Comparison of ENCODE assay signal across 12 cellular contexts in the genomic region with DNA sequence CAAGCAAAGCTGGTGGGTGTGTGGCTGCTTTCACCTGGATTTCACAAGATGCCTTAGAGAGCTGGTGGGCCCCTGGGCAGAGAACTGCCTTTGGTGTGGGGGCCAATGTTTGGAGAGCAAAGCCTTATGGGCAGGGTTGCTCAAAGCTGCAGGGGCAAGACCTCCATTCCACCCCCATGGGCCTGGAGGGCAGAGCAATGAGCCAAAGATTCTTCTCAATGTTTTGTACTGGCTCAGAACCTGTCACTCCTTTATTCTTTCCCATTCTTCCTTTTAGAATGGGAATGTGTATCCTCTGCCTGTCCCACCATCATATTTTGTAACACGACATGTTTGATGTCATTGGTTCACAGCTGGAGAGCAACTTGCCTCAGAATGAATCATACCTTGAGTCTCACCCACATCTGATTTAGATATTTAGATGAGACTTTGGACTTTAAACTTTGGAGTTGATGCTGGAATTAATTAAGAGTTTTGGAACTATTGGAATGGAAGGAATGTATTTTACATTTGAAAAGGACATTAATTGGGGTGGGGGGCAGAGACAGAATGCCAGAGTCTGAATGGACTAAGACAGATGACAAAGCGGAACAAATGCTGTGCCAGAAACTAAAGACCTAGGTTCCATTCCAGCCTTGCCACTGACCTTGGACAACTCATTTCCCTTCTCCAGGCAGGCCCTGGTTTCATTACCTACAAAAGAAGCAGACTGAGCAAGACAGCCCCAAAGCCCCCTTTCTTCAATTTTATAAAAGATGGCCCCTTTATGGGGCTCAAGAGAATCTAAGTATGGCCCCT.
A peak's percentile ranks its signal among the peaks of the same experiment; 100 is the strongest.
DNase-seq lines count a peak whose midpoint lies in the region; ATAC-seq and TF ChIP-seq lines count a peak whose summit lies in the region.
"Had no signal": no experiment of that assay in that cellular context is flagged by ENCODE, and none has a peak within 500 bp of the region (broad histone marks: within the 10 kb centered on the region; RNA-seq: fewer than 3 reads in every experiment).

No MANE protein-coding gene starts in this region.

- H3K27me3 ChIP-seq in ovary: no peaks in the 10 kb centered on the region

- H3K9me3 ChIP-seq in ovary: no peaks in the 10 kb centered on the region

- 47 to 50% (median 47%) methylated on average over 2 of the region's 2 CpGs for WGBS in ovary, 3 donors

- H3K36me3 ChIP-seq in ovary: no peaks in the 10 kb centered on the region

- H3K4me3 ChIP-seq in fibroblast of mammary gland (ENCODE audit: control insufficient read depth, low read depth, low read length) (no peak overlapping the region), skin epidermis (no peak overlapping the region), ovary (no peak overlapping the region)

- H3K27ac ChIP-seq in skin epidermis (peak overlapping the region in 17 of 21 experiments; percentile 5 to 74 (median 46)), ovary (no peak overlapping the region)

- no peak for TF ChIP-seq CTCF in fibroblast of mammary gland (conservative IDR thresholded peaks at IDR 0.05; ENCODE audit: control insufficient read depth, insufficient read depth, low read depth, low read length)
- no peak for TF ChIP-seq CTCF in ovary (IDR thresholded peaks at IDR 0.05)

- TF ChIP-seq POLR2A in ovary (IDR thresholded peaks at IDR 0.05): no peak

- no peaks in the 10 kb centered on the region for H3K4me1 ChIP-seq in ovary (ENCODE audit: insufficient read depth)

- ATAC-seq in HG03460 (IDR thresholded peaks at IDR 0.05; ENCODE audit: unreplicated experiment): no peak

- intact Hi-C loops in ovary (cut with DNase I): no loop called here

- TF ChIP-seq EP300 in ovary (IDR thresholded peaks at IDR 0.05): no peak

- peak; percentile 65 for DNase-seq in GM03348 (ENCODE audit: low spot score)
- DNase-seq in M059J (ENCODE audit: low read depth): peak; percentile 19
- DNase-seq in fibroblast of mammary gland (ENCODE audit: low read depth): peak; percentile 88
- DNase-seq in SKM-1 (lab: John Stamatoyannopoulos, UW; ENCODE audit: unreplicated experiment): no peak
- no peak for DNase-seq in ovary
- no peak for DNase-seq in stimulated activated CD4-positive, alpha-beta T cell treated with anti-CD3 and anti-CD28 coated beads, Interleukin-15, amount 100 ng/mL, for 24 hours
- DNase-seq: KG1; NCI-H2081 treated with DMSO at 0.1 percent for 48 hours; stimulated activated CD4-positive, alpha-beta T cell treated with anti-CD3 and anti-CD28 coated beads, Interleukin-2, amount 100 ng/mL, for 48 hours; stimulated activated naive CD4-positive, alpha-beta T cell treated with Interleukin-2 at 50 U/mL for 16 hours had no signal

Comparison
In these comparisons a context has a peak if more than half of its experiments do, and no peak if none do; other contexts are left out.
1. DNase-seq: peak in GM03348 (single experiment), M059J (single experiment) and fibroblast of mammary gland (single experiment); none in SKM-1 (single experiment), ovary (0 of 5) and stimulated activated CD4-positive, alpha-beta T cell treated with anti-CD3 and anti-CD28 coated beads, Interleukin-15, amount 100 ng/mL, for 24 hours (single experiment).
2. H3K27ac ChIP-seq: peak in skin epidermis (17 of 21); none in ovary (0 of 2).